Comparison of ENCODE assay signal across 16 cellular contexts in genomic region chr16:53872248-53873221, GRCh38.
DNase-seq lines count a peak whose midpoint lies in the region; ATAC-seq, FAIRE-seq and TF ChIP-seq lines count a peak whose summit lies in the region.
"Had no signal": no experiment of that assay in that cellular context is flagged by ENCODE, and none has a peak within 500 bp of the region (broad histone marks: within the 10 kb centered on the region; RNA-seq: fewer than 3 reads in every experiment).

No MANE protein-coding gene starts in this region.

- no peak for ATAC-seq in CD4-positive, alpha-beta T cell (ENCODE audit: poor library complexity)
- ATAC-seq: activated naive CD8-positive, alpha-beta T cell treated with anti-CD3 and anti-CD28 coated beads, Interleukin-2, amount 50 U/mL, for 24 hours; T-cell had no signal

- peaks cover 13% of the 10 kb centered on the region for H3K9me3 Mint-ChIP-seq in activated naive CD4-positive, alpha-beta T cell treated with anti-CD3 and anti-CD28 coated beads, Interleukin-2, amount 10 ng/mL, durations not matched to agents 7 days and 5 days
- peaks cover 20% of the 10 kb centered on the region for H3K9me3 Mint-ChIP-seq in activated naive CD4-positive, alpha-beta T cell treated with anti-CD3 and anti-CD28 coated beads for 36 hours
- H3K9me3 Mint-ChIP-seq in nephron progenitor cell: peaks cover 36% of the 10 kb centered on the region
- peaks cover 15% of the 10 kb centered on the region for H3K9me3 Mint-ChIP-seq in CD4-positive, alpha-beta T cell

- intact Hi-C loops in activated naive CD4-positive, alpha-beta T cell treated with anti-CD3 and anti-CD28 coated beads for 36 hours (cut with micrococcal nuclease): no loop called here
- intact Hi-C loops in CD4-positive, alpha-beta T cell (cut with DNase I, micrococcal nuclease): no loop called here

- DNase-seq in activated naive CD4-positive, alpha-beta T cell treated with anti-CD3 and anti-CD28 coated beads, Interleukin-2, amount 10 ng/mL, durations not matched to agents 7 days and 5 days: no peak
- DNase-seq in activated naive CD4-positive, alpha-beta T cell treated with anti-CD3 and anti-CD28 coated beads for 36 hours: no peak
- peak; percentile 49 for DNase-seq in RCC 7860 (ENCODE audit: low spot score)
- DNase-seq in fibroblast of gingiva (ENCODE audit: low read depth): peak; percentile 41
- DNase-seq in urothelium cell line (ENCODE audit: low spot score): peak; percentile 8
- DNase-seq in nephron progenitor cell: no peak
- DNase-seq in NCI-H2081 (lab: John Stamatoyannopoulos, UW): no peak
- DNase-seq in CD4-positive, alpha-beta T cell: no peak
- DNase-seq: activated CD8-positive, alpha-beta memory T cell treated with anti-CD3 and anti-CD28 coated beads for 24 hours; activated naive CD8-positive, alpha-beta T cell treated with anti-CD3 and anti-CD28 coated beads, Interleukin-2, amount 50 U/mL, for 24 hours; C1 segment of cervical spinal cord; stimulated activated naive CD4-positive, alpha-beta T cell; T-cell had no signal

- no peak overlapping the region for H3K4me3 Mint-ChIP-seq in activated naive CD4-positive, alpha-beta T cell treated with anti-CD3 and anti-CD28 coated beads, Interleukin-2, amount 10 ng/mL, durations not matched to agents 7 days and 5 days
- no peak overlapping the region for H3K4me3 Mint-ChIP-seq in activated naive CD4-positive, alpha-beta T cell treated with anti-CD3 and anti-CD28 coated beads for 36 hours
- H3K4me3 Mint-ChIP-seq in nephron progenitor cell: no peak overlapping the region
- no peak overlapping the region for H3K4me3 Mint-ChIP-seq in CD4-positive, alpha-beta T cell
- H3K4me3 Mint-ChIP-seq: activated naive CD8-positive, alpha-beta T cell treated with anti-CD3 and anti-CD28 coated beads, Interleukin-2, amount 50 U/mL, for 24 hours; neural progenitor cell; T-cell had no signal

- no peaks in the 10 kb centered on the region for H3K9me3 ChIP-seq in CD4-positive, alpha-beta T cell (ENCODE audit: control insufficient read depth, low read length)
- H3K9me3 ChIP-seq: HAP-1 had no signal

- H3K4me1 Mint-ChIP-seq in activated naive CD4-positive, alpha-beta T cell treated with anti-CD3 and anti-CD28 coated beads, Interleukin-2, amount 10 ng/mL, durations not matched to agents 7 days and 5 days: peaks cover 4% of the 10 kb centered on the region
- H3K4me1 Mint-ChIP-seq in activated naive CD4-positive, alpha-beta T cell treated with anti-CD3 and anti-CD28 coated beads for 36 hours (ENCODE audit: low read depth): peaks cover 2% of the 10 kb centered on the region
- no peaks in the 10 kb centered on the region for H3K4me1 Mint-ChIP-seq in nephron progenitor cell
- no peaks in the 10 kb centered on the region for H3K4me1 Mint-ChIP-seq in CD4-positive, alpha-beta T cell (ENCODE audit: low read depth)
- H3K4me1 Mint-ChIP-seq: neural progenitor cell had no signal

- TF ChIP-seq CTCF in nephron progenitor cell (IDR thresholded peaks at IDR 0.05): no peak
- no peak for TF ChIP-seq CTCF in CD4-positive, alpha-beta T cell (IDR thresholded peaks at IDR 0.05)

- peaks cover 33% of the 10 kb centered on the region for H3K36me3 Mint-ChIP-seq in activated naive CD4-positive, alpha-beta T cell treated with anti-CD3 and anti-CD28 coated beads, Interleukin-2, amount 10 ng/mL, durations not matched to agents 7 days and 5 days
- peaks cover 45% of the 10 kb centered on the region for H3K36me3 Mint-ChIP-seq in activated naive CD4-positive, alpha-beta T cell treated with anti-CD3 and anti-CD28 coated beads for 36 hours (ENCODE audit: low read depth)
- peaks cover 47% of the 10 kb centered on the region for H3K36me3 Mint-ChIP-seq in nephron progenitor cell (ENCODE audit: low read depth)
- H3K36me3 Mint-ChIP-seq in CD4-positive, alpha-beta T cell (ENCODE audit: low read depth): peaks cover 88% of the 10 kb centered on the region

- H3K27me3 ChIP-seq in CD4-positive, alpha-beta T cell (ENCODE audit: control insufficient read depth, insufficient read depth, low read length): no peaks in the 10 kb centered on the region
- H3K27me3 ChIP-seq: neural progenitor cell had no signal

- H3K27ac ChIP-seq in CD4-positive, alpha-beta T cell (ENCODE audit: low read depth, low read length): no peak overlapping the region
- H3K27ac ChIP-seq: neural progenitor cell had no signal

- peak; percentile 85 for FAIRE-seq in RCC 7860 (lab: Jason Lieb, UNC)
- FAIRE-seq in urothelium cell line (lab: Jason Lieb, UNC): no peak
- FAIRE-seq: endothelial cell of umbilical vein had no signal

- no peaks in the 10 kb centered on the region for H3K27me3 Mint-ChIP-seq in activated naive CD4-positive, alpha-beta T cell treated with anti-CD3 and anti-CD28 coated beads, Interleukin-2, amount 10 ng/mL, durations not matched to agents 7 days and 5 days
- no peaks in the 10 kb centered on the region for H3K27me3 Mint-ChIP-seq in activated naive CD4-positive, alpha-beta T cell treated with anti-CD3 and anti-CD28 coated beads for 36 hours (ENCODE audit: low read depth)
- H3K27me3 Mint-ChIP-seq in nephron progenitor cell (ENCODE audit: low read depth, poor library complexity): no peaks in the 10 kb centered on the region
- no peaks in the 10 kb centered on the region for H3K27me3 Mint-ChIP-seq in CD4-positive, alpha-beta T cell
- H3K27me3 Mint-ChIP-seq: activated naive CD8-positive, alpha-beta T cell treated with anti-CD3 and anti-CD28 coated beads, Interleukin-2, amount 50 U/mL, for 24 hours; T-cell had no signal

- POLR2A ChIA-PET in CD4-positive, alpha-beta T cell (lab: Charles Lee): no interaction called here

- CTCF ChIA-PET in activated naive CD4-positive, alpha-beta T cell treated with anti-CD3 and anti-CD28 coated beads, Interleukin-2, amount 10 ng/mL, durations not matched to agents 7 days and 5 days (lab: Charles Lee): no interaction called here
- CTCF ChIA-PET in activated naive CD4-positive, alpha-beta T cell treated with anti-CD3 and anti-CD28 coated beads for 36 hours (lab: Charles Lee): no interaction called here
- CTCF ChIA-PET in CD4-positive, alpha-beta T cell (lab: Charles Lee): no interaction called here

- peak overlapping the region; percentile 9 for H3K27ac Mint-ChIP-seq in activated naive CD4-positive, alpha-beta T cell treated with anti-CD3 and anti-CD28 coated beads, Interleukin-2, amount 10 ng/mL, durations not matched to agents 7 days and 5 days
- H3K27ac Mint-ChIP-seq in activated naive CD4-positive, alpha-beta T cell treated with anti-CD3 and anti-CD28 coated beads for 36 hours: no peak overlapping the region
- H3K27ac Mint-ChIP-seq in nephron progenitor cell: no peak overlapping the region
- no peak overlapping the region for H3K27ac Mint-ChIP-seq in CD4-positive, alpha-beta T cell
- H3K27ac Mint-ChIP-seq: activated naive CD8-positive, alpha-beta T cell treated with anti-CD3 and anti-CD28 coated beads, Interleukin-2, amount 50 U/mL, for 24 hours; neural progenitor cell; T-cell had no signal

Comparison
In these comparisons a context has a peak if more than half of its experiments do, and no peak if none do; other contexts are left out.
1. DNase-seq: peak in RCC 7860 (single experiment), fibroblast of gingiva (single experiment) and urothelium cell line (single experiment); none in activated naive CD4-positive, alpha-beta T cell treated with anti-CD3 and anti-CD28 coated beads, Interleukin-2, amount 10 ng/mL, durations not matched to agents 7 days and 5 days (single experiment), activated naive CD4-positive, alpha-beta T cell treated with anti-CD3 and anti-CD28 coated beads for 36 hours (single experiment), nephron progenitor cell (single experiment), NCI-H2081 (0 of 2) and CD4-positive, alpha-beta T cell (0 of 10).